21 cellular contexts compared by ENCODE assay signal in the genomic region with DNA sequence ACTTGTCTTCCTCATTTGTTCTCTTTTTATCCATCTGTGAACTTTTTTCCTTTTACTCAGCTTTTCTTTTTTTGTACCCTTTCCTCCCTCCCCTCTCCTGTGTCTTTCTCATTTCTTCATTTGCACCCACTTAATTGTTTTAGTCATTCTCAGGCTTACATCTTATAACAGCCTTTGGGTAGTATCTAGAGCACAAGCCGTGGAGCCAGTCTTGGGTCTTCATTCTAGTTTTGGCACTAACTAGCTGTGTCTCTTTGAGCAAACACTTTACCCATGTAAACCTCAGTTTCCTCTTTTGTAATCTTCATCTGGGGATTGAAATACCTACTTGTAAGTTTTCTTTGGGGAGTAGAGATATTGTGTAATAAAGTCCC. TPM values are rescaled to one million over a fixed set of nuclear protein-coding genes. Genes with fewer than 3 reads are reported as not detected.
DNase-seq lines count a peak whose midpoint lies in the region; ATAC-seq and TF ChIP-seq lines count a peak whose summit lies in the region.
"Had no signal": no experiment of that assay in that cellular context is flagged by ENCODE, and none has a peak within 500 bp of the region (broad histone marks: within the 10 kb centered on the region; RNA-seq: fewer than 3 reads in every experiment).

No MANE protein-coding gene starts in this region.

- H3K4me3 Mint-ChIP-seq in activated CD4-positive, alpha-beta T cell treated with anti-CD3 and anti-CD28 coated beads for 36 hours = no peak overlapping the region
- H3K4me3 Mint-ChIP-seq in stimulated activated naive CD8-positive, alpha-beta T cell treated with anti-CD3 and anti-CD28 coated beads, Interleukin-15, amount 100 ng/mL, for 72 hours = no peak overlapping the region
- H3K4me3 Mint-ChIP-seq: B cell; CD4-positive, CD25-positive, alpha-beta regulatory T cell; CD8-positive, alpha-beta T cell; HFFc6 had no signal

- H3K27me3 ChIP-seq in psoas muscle (ENCODE audit: insufficient read depth in 3 of 3, low read length in 2 of 3) (no peaks in the 10 kb centered on the region), aorta (ENCODE audit: control insufficient read depth in 1 of 2, insufficient read depth in 2 of 2, low read length in 1 of 2) (no peaks in the 10 kb centered on the region)
- H3K27me3 ChIP-seq: BLaER1 had no signal

- intact Hi-C loops in activated CD4-positive, alpha-beta T cell treated with anti-CD3 and anti-CD28 coated beads for 36 hours (cut with DNase I, micrococcal nuclease) = loop anchor here (5.0 to 10.0 kb wide), 2 partner anchors 240 to 568 kb away; a partner anchor contains a TSS
- intact Hi-C loops in psoas muscle (cut with DNase I) = loop anchor here in 1 of 2 donors (10.0 kb wide), 1 partner anchor 500 kb away; a partner anchor contains a TSS
- intact Hi-C loops in aorta (cut with DNase I) = loop anchor here (5.0 kb wide), 1 partner anchor 418 kb away; no protein-coding TSS in a partner anchor

- peaks cover 8% of the 10 kb centered on the region for H3K4me1 Mint-ChIP-seq in activated CD4-positive, alpha-beta T cell treated with anti-CD3 and anti-CD28 coated beads for 36 hours
- peaks cover 12% of the 10 kb centered on the region for H3K4me1 Mint-ChIP-seq in stimulated activated naive CD8-positive, alpha-beta T cell treated with anti-CD3 and anti-CD28 coated beads, Interleukin-15, amount 100 ng/mL, for 72 hours
- H3K4me1 Mint-ChIP-seq: B cell had no signal

- CTCF ChIA-PET in activated CD4-positive, alpha-beta T cell treated with anti-CD3 and anti-CD28 coated beads for 36 hours (lab: Charles Lee) = interaction anchor here (1.5 to 2.5 kb wide), 3 partner anchors 10 to 419 kb away, joined by 4 to 11 read pairs (median 4); a partner anchor contains a TSS

- peak; percentile 25 for ATAC-seq in activated CD4-positive, alpha-beta T cell treated with anti-CD3 and anti-CD28 coated beads for 36 hours
- peak; percentile 46 for ATAC-seq in stimulated activated naive CD8-positive, alpha-beta T cell treated with anti-CD3 and anti-CD28 coated beads, Interleukin-15, amount 100 ng/mL, for 72 hours
- ATAC-seq in stimulated activated naive CD8-positive, alpha-beta T cell treated with anti-CD3 and anti-CD28 coated beads, Interleukin-15, Interleukin-2, amounts not matched to agents 100 U/mL and 50 U/mL, for 24 hours = no peak
- ATAC-seq in psoas muscle (no peak), aorta (ENCODE audit: low FRiP score) (no peak)
- ATAC-seq: CD8-positive, alpha-beta T cell; GM12878 had no signal

- no peaks in the 10 kb centered on the region for H3K9me3 Mint-ChIP-seq in activated CD4-positive, alpha-beta T cell treated with anti-CD3 and anti-CD28 coated beads for 36 hours (ENCODE audit: low read depth)
- H3K9me3 Mint-ChIP-seq in stimulated activated naive CD8-positive, alpha-beta T cell treated with anti-CD3 and anti-CD28 coated beads, Interleukin-15, amount 100 ng/mL, for 72 hours = no peaks in the 10 kb centered on the region
- H3K9me3 Mint-ChIP-seq: CD4-positive, CD25-positive, alpha-beta regulatory T cell; CD8-positive, alpha-beta T cell; HFFc6 had no signal

- H3K4me3 ChIP-seq in psoas muscle = no peak overlapping the region
- H3K4me3 ChIP-seq in aorta (ENCODE audit: low read length in 2 of 2) = no peak overlapping the region
- no peak overlapping the region for H3K4me3 ChIP-seq in foreskin fibroblast (ENCODE audit: low read depth in 1 of 2, low read length in 2 of 2)
- H3K4me3 ChIP-seq: BLaER1, GM12878, HAP-1 had no signal

- H3K36me3 ChIP-seq in psoas muscle (ENCODE audit: insufficient read depth in 1 of 2, low read depth in 1 of 2) (peaks cover 7 to 11% of the 10 kb centered on the region in 2 donors), aorta (ENCODE audit: control insufficient read depth in 1 of 2, insufficient read depth in 2 of 2, low read length in 1 of 2) (no peaks in the 10 kb centered on the region)
- H3K36me3 ChIP-seq: BLaER1, HAP-1 had no signal

- H3K36me3 Mint-ChIP-seq in activated CD4-positive, alpha-beta T cell treated with anti-CD3 and anti-CD28 coated beads for 36 hours (ENCODE audit: low read depth) = no peaks in the 10 kb centered on the region
- H3K36me3 Mint-ChIP-seq: CD4-positive, CD25-positive, alpha-beta regulatory T cell; CD8-positive, alpha-beta T cell had no signal

- peak overlapping the region; percentile 50 for H3K27ac ChIP-seq in psoas muscle
- peak overlapping the region; percentile 28 to 54 for H3K27ac ChIP-seq in aorta (ENCODE audit: low read depth in 1 of 2, low read length in 2 of 2)
- H3K27ac ChIP-seq: 22Rv1, BLaER1, C4-2B had no signal

- H3K9me3 ChIP-seq in psoas muscle = no peaks in the 10 kb centered on the region
- H3K9me3 ChIP-seq in aorta (ENCODE audit: control insufficient read depth, low read length) = no peaks in the 10 kb centered on the region
- H3K9me3 ChIP-seq: BLaER1, Caco-2, HAP-1 had no signal

- H3K27me3 Mint-ChIP-seq in activated CD4-positive, alpha-beta T cell treated with anti-CD3 and anti-CD28 coated beads for 36 hours = no peaks in the 10 kb centered on the region
- no peaks in the 10 kb centered on the region for H3K27me3 Mint-ChIP-seq in stimulated activated naive CD8-positive, alpha-beta T cell treated with anti-CD3 and anti-CD28 coated beads, Interleukin-15, amount 100 ng/mL, for 72 hours
- H3K27me3 Mint-ChIP-seq: B cell; CD4-positive, CD25-positive, alpha-beta regulatory T cell had no signal

- no peak for TF ChIP-seq CTCF in psoas muscle (IDR thresholded peaks at IDR 0.05)
- no peak for TF ChIP-seq CTCF in foreskin fibroblast (IDR thresholded peaks at IDR 0.05; ENCODE audit: low read depth, low read length)

- H3K27ac Mint-ChIP-seq in activated CD4-positive, alpha-beta T cell treated with anti-CD3 and anti-CD28 coated beads for 36 hours = no peak overlapping the region
- no peak overlapping the region for H3K27ac Mint-ChIP-seq in stimulated activated naive CD8-positive, alpha-beta T cell treated with anti-CD3 and anti-CD28 coated beads, Interleukin-15, amount 100 ng/mL, for 72 hours
- H3K27ac Mint-ChIP-seq: B cell; CD4-positive, CD25-positive, alpha-beta regulatory T cell; CD8-positive, alpha-beta T cell; HFFc6 had no signal

- POLR2A ChIA-PET in activated CD4-positive, alpha-beta T cell treated with anti-CD3 and anti-CD28 coated beads for 36 hours (lab: Charles Lee) = no interaction called here

- DNase-seq in activated CD4-positive, alpha-beta T cell treated with anti-CD3 and anti-CD28 coated beads for 36 hours = no peak
- DNase-seq in activated CD4-positive, alpha-beta T cell treated with anti-CD3 and anti-CD28 coated beads, Interleukin-2, amount 50 U/mL, for 1 hour = no peak
- DNase-seq in stimulated activated naive CD8-positive, alpha-beta T cell treated with anti-CD3 and anti-CD28 coated beads, Interleukin-15, amount 100 ng/mL, for 72 hours = no peak
- DNase-seq in stimulated activated naive CD8-positive, alpha-beta T cell treated with anti-CD3 and anti-CD28 coated beads, Interleukin-15, Interleukin-2, amounts not matched to agents 100 U/mL and 50 U/mL, for 24 hours = no peak
- DNase-seq in psoas muscle (no peak), aorta (no peak), foreskin fibroblast (no peak)
- DNase-seq in activated naive CD4-positive, alpha-beta T cell (lab: John Stamatoyannopoulos, UW) = no peak
- DNase-seq: Caco-2; CD4-positive, CD25-positive, alpha-beta regulatory T cell; CD8-positive, alpha-beta T cell; DMS153; DND-41; GOT3; HFFc6 had no signal

- H3K4me1 ChIP-seq in psoas muscle (peaks cover 10% of the 10 kb centered on the region), aorta (ENCODE audit: control insufficient read depth in 1 of 2, insufficient read depth in 2 of 2, low read length in 2 of 2) (peaks cover 0 to 2% of the 10 kb centered on the region in 2 donors)
- H3K4me1 ChIP-seq: BLaER1, Caco-2 had no signal

- WGBS in psoas muscle, 3 donors = 92 to 94% (median 93%) methylated on average over 1 of the region's 1 CpG
- 90 to 98% methylated on average over 1 of the region's 1 CpG for WGBS in aorta, 2 donors

RNA-seq across cellular contexts. Expression of a gene that starts 16.9 kb away (rescaled TPM):
- 10 to 100 TPM; 94.0 to 96.3 TPM for total RNA-seq in activated CD4-positive, alpha-beta T cell treated with anti-CD3 and anti-CD28 coated beads for 36 hours
- 100 to 1,000 TPM in 1 of 4 donors, 10 to 100 TPM in 3; 18.4 to 174 (median 56.1) TPM for total RNA-seq in psoas muscle
- polyA plus RNA-seq in psoas muscle = 10 to 100 TPM; 51.4 to 85.6 (median 58.8) TPM
- total RNA-seq in aorta = 10 to 100 TPM; 21.3 to 31.0 TPM
- 10 to 100 TPM; 35.6 to 36.3 TPM for polyA plus RNA-seq in aorta

Comparison
In these comparisons a context has a peak if more than half of its experiments do, and no peak if none do; other contexts are left out.
1. ATAC-seq: peak in activated CD4-positive, alpha-beta T cell treated with anti-CD3 and anti-CD28 coated beads for 36 hours (single experiment) and stimulated activated naive CD8-positive, alpha-beta T cell treated with anti-CD3 and anti-CD28 coated beads, Interleukin-15, amount 100 ng/mL, for 72 hours (single experiment); none in stimulated activated naive CD8-positive, alpha-beta T cell treated with anti-CD3 and anti-CD28 coated beads, Interleukin-15, Interleukin-2, amounts not matched to agents 100 U/mL and 50 U/mL, for 24 hours (single experiment), psoas muscle (0 of 4) and aorta (single experiment).